ENCODE assay signal across 9 cellular contexts in genomic region chr2:110853516-110853915, GRCh38.
A peak's percentile ranks its signal among the peaks of the same experiment; 100 is the strongest.
DNase-seq lines count a peak whose midpoint lies in the region; ATAC-seq and TF ChIP-seq lines count a peak whose summit lies in the region.
"Had no signal": no experiment of that assay in that cellular context is flagged by ENCODE, and none has a peak within 500 bp of the region (broad histone marks: within the 10 kb centered on the region; RNA-seq: fewer than 3 reads in every experiment).

No MANE protein-coding gene starts in this region.

- DNase-seq in COLO668 (lab: John Stamatoyannopoulos, UW; ENCODE audit: unreplicated experiment) (peak; percentile 30), T follicular helper cell (ENCODE audit: low read depth) (peak; percentile 15), cardiac fibroblast (ENCODE audit: low read depth in 2 of 2) (peak; percentile 13 to 18), mucosa of descending colon (peak in 2 of 3 donors; percentile 59 to 77)

- no peak overlapping the region for H3K4me3 ChIP-seq in cardiac fibroblast (replicated peaks in 1 of 2; ENCODE audit: low read depth in 2 of 2, low read length in 2 of 2)
- H3K4me3 ChIP-seq in mucosa of descending colon: no peak overlapping the region

- no peaks in the 10 kb centered on the region for H3K9me3 ChIP-seq in mucosa of descending colon

- ATAC-seq in HG02798 (IDR thresholded peaks at IDR 0.05; ENCODE audit: poor library complexity, unreplicated experiment): peak; percentile 31
- ATAC-seq in mucosa of descending colon: peak; percentile 68
- ATAC-seq in GM21576 (IDR thresholded peaks at IDR 0.05; ENCODE audit: unreplicated experiment): no peak
- no peak for ATAC-seq in GM21529 (IDR thresholded peaks at IDR 0.05; ENCODE audit: unreplicated experiment)
- ATAC-seq in GM18907 (IDR thresholded peaks at IDR 0.05; ENCODE audit: unreplicated experiment): no peak
- ATAC-seq: right cardiac atrium had no signal

- no peaks in the 10 kb centered on the region for H3K4me1 ChIP-seq in mucosa of descending colon (ENCODE audit: low read depth)

- no peaks in the 10 kb centered on the region for H3K36me3 ChIP-seq in mucosa of descending colon (ENCODE audit: low read depth)

- TF ChIP-seq CTCF in cardiac fibroblast (IDR thresholded peaks at IDR 0.05; ENCODE audit: low read depth, low read length): peak; percentile 67
- TF ChIP-seq CTCF in mucosa of descending colon (IDR thresholded peaks at IDR 0.05): peak; percentile 42

- intact Hi-C loops in mucosa of descending colon (cut with DNase I, micrococcal nuclease): no loop called here

Comparison
In these comparisons a context has a peak if more than half of its experiments do, and no peak if none do; other contexts are left out.
1. DNase-seq: peak in every context shown above with its lines; median percentile 68 in mucosa of descending colon; 30 in COLO668; 16 in cardiac fibroblast; 15 in T follicular helper cell.
2. ATAC-seq: peak in HG02798 (single experiment) and mucosa of descending colon (single experiment); none in GM21576 (single experiment), GM21529 (single experiment) and GM18907 (single experiment).